In genomic region chr1:81834921-81835698, GRCh38 we compare ENCODE assay signal across 12 cellular contexts.
DNase-seq lines count a peak whose midpoint lies in the region; FAIRE-seq and TF ChIP-seq lines count a peak whose summit lies in the region.
"Had no signal": no experiment of that assay in that cellular context is flagged by ENCODE, and none has a peak within 500 bp of the region (broad histone marks: within the 10 kb centered on the region; RNA-seq: fewer than 3 reads in every experiment).

No MANE protein-coding gene starts in this region.

- H3K4me3 ChIP-seq in BLaER1, result no peak overlapping the region
- H3K4me3 ChIP-seq: MG63 had no signal

- H3K4me1 Mint-ChIP-seq in nephron progenitor cell, result peaks cover 55% of the 10 kb centered on the region
- H3K4me1 Mint-ChIP-seq: B cell had no signal

- in situ Hi-C loops in GM13977 (cut with MboI; ENCODE audit: low pct_unique_long_range_greater_than_20kb, low sequenced_read_pairs, unreplicated experiment), result no loop called here

- DNase-seq in RCC 7860 (ENCODE audit: low spot score), result no peak
- peak; percentile 87 for DNase-seq in fibroblast of peridontal ligament (ENCODE audit: extremely low read depth)
- DNase-seq in nephron progenitor cell, result no peak
- no peak for DNase-seq in GM13977 (ENCODE audit: low spot score)
- no peak for DNase-seq in OCI-M2 (lab: John Stamatoyannopoulos, UW; ENCODE audit: unreplicated experiment)
- DNase-seq in stimulated activated CD4-positive, alpha-beta T cell treated with anti-CD3 and anti-CD28 coated beads, Interleukin-12 subunit alpha, Interleukin-12 subunit beta, amount 100 ng/mL, for 4 hours, result no peak
- no peak for DNase-seq in NCI-H1694 treated with DMSO at 0.1 percent for 48 hours (lab: John Stamatoyannopoulos, UW)
- DNase-seq: activated CD4-positive, alpha-beta T cell treated with anti-CD3 and anti-CD28 coated beads for 4 hours; MG63; NCI-H510A treated with DMSO at 0.1 percent for 48 hours had no signal

- H3K4me1 ChIP-seq in BLaER1, result peaks cover 20% of the 10 kb centered on the region

- no peaks in the 10 kb centered on the region for H4K20me1 ChIP-seq in BLaER1

- peak overlapping the region; percentile 54 for H3K4me3 Mint-ChIP-seq in nephron progenitor cell
- H3K4me3 Mint-ChIP-seq: B cell had no signal

- H3K27me3 ChIP-seq in BLaER1, result no peaks in the 10 kb centered on the region
- H3K27me3 ChIP-seq: MG63 had no signal

- H3K36me3 ChIP-seq in BLaER1, result no peaks in the 10 kb centered on the region
- H3K36me3 ChIP-seq: MG63 had no signal

- no peak overlapping the region for H3K9ac ChIP-seq in BLaER1

- no peak overlapping the region for H3K27ac ChIP-seq in BLaER1

- TF ChIP-seq CTCF in nephron progenitor cell (IDR thresholded peaks at IDR 0.05) (no peak), GM13977 (IDR thresholded peaks at IDR 0.05; ENCODE audit: extremely low read depth, insufficient read depth, missing control alignments) (no peak)

- H3K9me3 Mint-ChIP-seq in nephron progenitor cell, result no peaks in the 10 kb centered on the region

- H3K27me3 Mint-ChIP-seq in nephron progenitor cell (ENCODE audit: low read depth, poor library complexity), result no peaks in the 10 kb centered on the region
- H3K27me3 Mint-ChIP-seq: B cell had no signal

- no peaks in the 10 kb centered on the region for H3K9me3 ChIP-seq in BLaER1
- H3K9me3 ChIP-seq: MG63 had no signal

- peak; percentile 38 for FAIRE-seq in RCC 7860 (lab: Jason Lieb, UNC)

- H3K36me3 Mint-ChIP-seq in nephron progenitor cell (ENCODE audit: low read depth), result peaks cover 24% of the 10 kb centered on the region

- peak overlapping the region; percentile 97 for H3K27ac Mint-ChIP-seq in nephron progenitor cell
- H3K27ac Mint-ChIP-seq: B cell had no signal

- peak overlapping the region; percentile 43 for H3K4me2 ChIP-seq in BLaER1
